In genomic region chr2:113754989-113755689, GRCh38 we compare ENCODE assay signal across 8 cellular contexts. TPM values are rescaled to one million over a fixed set of nuclear protein-coding genes. Genes with fewer than 3 reads are reported as not detected.
DNase-seq lines count a peak whose midpoint lies in the region; TF ChIP-seq lines count a peak whose summit lies in the region.

No MANE protein-coding gene starts in this region.

- TSS peak; percentile 32 for BruUV-seq in mammary epithelial cell (replicated peaks; lab: Mats Ljungman, UMichigan)

- H3K27me3 ChIP-seq in mammary epithelial cell (ENCODE audit: insufficient read depth, low read length): no peaks in the 10 kb centered on the region

- intact Hi-C loops in CD14-positive monocyte (cut with micrococcal nuclease) (loop anchor here (10.0 kb wide), 3 partner anchors 140 to 200 kb away; partner anchors contain the start of gene ACTR3 (in 1 of the 2)), mammary epithelial cell (cut with micrococcal nuclease) (loop anchor here (1.0 to 5.0 kb wide), 4 partner anchors 87 to 160 kb away; no protein-coding TSS in a partner anchor)

- H3K4me3 Mint-ChIP-seq in CD14-positive monocyte (peak overlapping the region; percentile 91 to 94), mesothelial cell of epicardium (peak overlapping the region; percentile 94)

- H3K79me2 ChIP-seq in mammary epithelial cell (ENCODE audit: insufficient read depth, low read length): peaks cover 56% of the 10 kb centered on the region

- peak overlapping the region; percentile 94 for H3K4me2 ChIP-seq in mammary epithelial cell (ENCODE audit: insufficient read depth, low read depth, low read length)

- in situ Hi-C loops in mammary epithelial cell (cut with MboI; ENCODE audit: low sequenced_read_pairs in 2 of 2): loop anchor here (5.0 to 10.0 kb wide), 2 partner anchors 132 to 140 kb away; partner anchors contain the start of gene ACTR3 (in 1 of the 2)

- H3K27ac Mint-ChIP-seq in CD14-positive monocyte (peak overlapping the region in 5 of 7 donors; percentile 78 to 98 (median 90)), mesothelial cell of epicardium (peak overlapping the region; percentile 96)

- H4K20me1 ChIP-seq in mammary epithelial cell (ENCODE audit: insufficient read depth, low read length): no peaks in the 10 kb centered on the region

- H3K9ac ChIP-seq in mammary epithelial cell (ENCODE audit: insufficient read depth, low read length): peak overlapping the region; percentile 92

- peaks cover 8% of the 10 kb centered on the region for H3K4me1 ChIP-seq in mammary epithelial cell (ENCODE audit: insufficient read depth, low read length)

- CTCF ChIA-PET in mammary epithelial cell (lab: Charles Lee; ENCODE audit: low non-redundant PET): no interaction called here

- H3K27ac ChIP-seq in mammary epithelial cell (ENCODE audit: insufficient read depth, low read depth, low read length): peak overlapping the region; percentile 87

- H3K4me1 Mint-ChIP-seq in CD14-positive monocyte (peaks cover 19% of the 10 kb centered on the region), mesothelial cell of epicardium (peaks cover 21% of the 10 kb centered on the region)

- H3K27me3 Mint-ChIP-seq in CD14-positive monocyte (ENCODE audit: low read depth in 3 of 3): peaks cover 0 to 2% (median 0%) of the 10 kb centered on the region in 3 donors
- no peaks in the 10 kb centered on the region for H3K27me3 Mint-ChIP-seq in mesothelial cell of epicardium (ENCODE audit: low read depth)

- peak overlapping the region; percentile 89 to 93 (median 91) for H3K4me3 ChIP-seq in mammary epithelial cell (replicated peaks in 1 of 3; ENCODE audit: insufficient read depth in 1 of 3, low read depth in 2 of 3, low read length in 3 of 3)

- H3K36me3 Mint-ChIP-seq in CD14-positive monocyte (peaks cover 27 to 31% of the 10 kb centered on the region in 2 donors), mesothelial cell of epicardium (peaks cover 17% of the 10 kb centered on the region)

- WGBS in mammary epithelial cell (ENCODE audit: low coverage, missing lambda C conversion rate): 1% methylated on average over 10 of the region's 10 CpGs

- no peaks in the 10 kb centered on the region for H3K9me3 ChIP-seq in mammary epithelial cell (replicated peaks; ENCODE audit: insufficient read depth, low read length)

- TF ChIP-seq CTCF in CD14-positive monocyte (IDR thresholded peaks at IDR 0.05): no peak
- no peak for TF ChIP-seq CTCF in mammary epithelial cell (conservative IDR thresholded peaks at IDR 0.05 in 1 of 2, IDR thresholded peaks at IDR 0.05 in 1 of 2; ENCODE audit: extremely low read depth in 1 of 2, insufficient read depth in 1 of 2, low read depth in 1 of 2, low read length in 2 of 2)
- TF ChIP-seq CTCF in mesothelial cell of epicardium (IDR thresholded peaks at IDR 0.05; ENCODE audit: unreplicated experiment): no peak

- H2AFZ ChIP-seq in mammary epithelial cell (ENCODE audit: low read depth, low read length): peak overlapping the region; percentile 95

- H3K9me3 Mint-ChIP-seq in CD14-positive monocyte: no peaks in the 10 kb centered on the region
- H3K9me3 Mint-ChIP-seq in mesothelial cell of epicardium: no peaks in the 10 kb centered on the region

- peaks cover 3% of the 10 kb centered on the region for H3K36me3 ChIP-seq in mammary epithelial cell (ENCODE audit: insufficient read depth, low read length)

- DNase-seq in CD14-positive monocyte (ENCODE audit: low spot score) (no peak), HuH-7 (ENCODE audit: low spot score) (peak; percentile 8), mammary epithelial cell (peak; percentile 39), mesothelial cell of epicardium (ENCODE audit: low spot score in 2 of 2, unreplicated experiment in 2 of 2) (no peak), iPS-NIHi7 (ENCODE audit: extremely low spot score) (no peak), HK-2 (ENCODE audit: unreplicated experiment) (no peak), NCI-H146 (lab: John Stamatoyannopoulos, UW) (no peak)
- no peak for DNase-seq in effector CD4-positive, alpha-beta T cell

- dilution Hi-C loops in mammary epithelial cell (cut with HindIII; ENCODE audit: low sequenced_read_pairs): no loop called here

RNA-seq across cellular contexts. Expression of gene SLC35F5, which starts 1.3 kb away (rescaled TPM):
- polyA plus RNA-seq in CD14-positive monocyte (10 to 100 TPM; 13.6 to 18.2 TPM), mammary epithelial cell (33.5 TPM)
- total RNA-seq in mammary epithelial cell (100 to 1,000 TPM in 1 of 2 donors, 10 to 100 TPM in 1; 66.7 to 148 TPM), mesothelial cell of epicardium (57.5 to 64.4 TPM (median 58.9 TPM) in 3 replicates)
- polyA minus RNA-seq in mammary epithelial cell: 74.5 TPM

Comparison
In these comparisons a context has a peak if more than half of its experiments do, and no peak if none do; other contexts are left out.
1. DNase-seq: peak in HuH-7 (single experiment) and mammary epithelial cell (single experiment); none in CD14-positive monocyte (single experiment), mesothelial cell of epicardium (0 of 2), iPS-NIHi7 (single experiment), HK-2 (single experiment), NCI-H146 (single experiment) and effector CD4-positive, alpha-beta T cell (single experiment).